ENCODE assay signal across 8 cellular contexts in genomic region chr18:3604626-3605408, GRCh38.
A peak's percentile ranks its signal among the peaks of the same experiment; 100 is the strongest.
DNase-seq lines count a peak whose midpoint lies in the region; ATAC-seq and TF ChIP-seq lines count a peak whose summit lies in the region.

No MANE protein-coding gene starts in this region.

- intact Hi-C loops in adrenal gland (cut with DNase I): no loop called here

- H3K79me2 ChIP-seq in hepatocyte (no peaks in the 10 kb centered on the region), smooth muscle cell (ENCODE audit: low read depth) (peaks cover 16% of the 10 kb centered on the region)

- ATAC-seq in HG02642 (IDR thresholded peaks at IDR 0.05; ENCODE audit: poor library complexity, unreplicated experiment): peak; percentile 86

- TF ChIP-seq POLR2A in NB4 (IDR thresholded peaks at IDR 0.05; ENCODE audit: extremely low read depth, insufficient read length): no peak
- TF ChIP-seq POLR2A in adrenal gland (IDR thresholded peaks at IDR 0.05): peak in 1 of 2 donors; percentile 51

- WGBS in adrenal gland, 4 donors: 1 to 6% (median 4%) methylated on average over 10 of the region's 10 CpGs
- WGBS in hepatocyte (ENCODE audit: low lambda C conversion rate, missing lambda C conversion rate): 6% methylated on average over 10 of the region's 10 CpGs
- WGBS in smooth muscle cell (ENCODE audit: low lambda C conversion rate): under 1% methylated on average over 10 of the region's 10 CpGs

- no peaks in the 10 kb centered on the region for H3K9me2 ChIP-seq in hepatocyte (replicated peaks; ENCODE audit: insufficient read depth)

- peak overlapping the region; percentile 91 for H3K9ac ChIP-seq in smooth muscle cell (ENCODE audit: low read depth)

- peak; percentile 50 for DNase-seq in stimulated activated CD4-positive, alpha-beta T cell treated with anti-CD3 and anti-CD28 coated beads, Interleukin-15, amount 100 ng/mL, for 24 hours
- no peak for DNase-seq in stimulated activated CD4-positive, alpha-beta T cell treated with anti-CD3 and anti-CD28 coated beads, Interleukin-2, amount 100 ng/mL, for 24 hours
- DNase-seq in NB4 (ENCODE audit: low read depth): peak; percentile 94
- peak in 2 of 7 donors; percentile 56 to 57 for DNase-seq in adrenal gland
- DNase-seq in hepatocyte (ENCODE audit: low spot score): peak; percentile 68
- no peak for DNase-seq in smooth muscle cell (lab: John Stamatoyannopoulos, UW; ENCODE audit: unreplicated experiment)
- DNase-seq in NCI-H1092 (lab: John Stamatoyannopoulos, UW): no peak

- H3K36me3 ChIP-seq in adrenal gland (replicated peaks in 1 of 2): no peaks in the 10 kb centered on the region
- H3K36me3 ChIP-seq in hepatocyte (replicated peaks; ENCODE audit: insufficient read depth, low read depth): no peaks in the 10 kb centered on the region
- no peaks in the 10 kb centered on the region for H3K36me3 ChIP-seq in smooth muscle cell (ENCODE audit: low read depth)

- H3K4me3 ChIP-seq in NB4 (ENCODE audit: low read depth, low read length) (peak overlapping the region; percentile 63), adrenal gland (peak overlapping the region in 1 of 4 donors; percentile 58), hepatocyte (peak overlapping the region; percentile 6), smooth muscle cell (peak overlapping the region; percentile 46)

- H2AFZ ChIP-seq in hepatocyte (no peak overlapping the region), smooth muscle cell (ENCODE audit: low read depth) (no peak overlapping the region)

- H3K27me3 ChIP-seq in adrenal gland: no peaks in the 10 kb centered on the region
- H3K27me3 ChIP-seq in hepatocyte: no peaks in the 10 kb centered on the region
- no peaks in the 10 kb centered on the region for H3K27me3 ChIP-seq in smooth muscle cell (ENCODE audit: low read depth)

- peaks cover 28 to 42% of the 10 kb centered on the region in 2 donors for H3K4me1 ChIP-seq in adrenal gland (replicated peaks in 1 of 2)
- peaks cover 28% of the 10 kb centered on the region for H3K4me1 ChIP-seq in hepatocyte (ENCODE audit: insufficient read depth)
- H3K4me1 ChIP-seq in smooth muscle cell (ENCODE audit: low read depth): peaks cover 39% of the 10 kb centered on the region

- H4K20me1 ChIP-seq in hepatocyte (ENCODE audit: insufficient read depth, poor library complexity, severe bottlenecking) (no peaks in the 10 kb centered on the region), smooth muscle cell (ENCODE audit: low read depth) (no peaks in the 10 kb centered on the region)

- peak overlapping the region; percentile 82 to 97 (median 93) for H3K27ac ChIP-seq in adrenal gland
- H3K27ac ChIP-seq in hepatocyte: peak overlapping the region; percentile 95
- peak overlapping the region; percentile 99 for H3K27ac ChIP-seq in smooth muscle cell (ENCODE audit: low read depth)

- H3K9me3 ChIP-seq in adrenal gland (replicated peaks in 1 of 3) (no peaks in the 10 kb centered on the region), hepatocyte (ENCODE audit: low read depth) (no peaks in the 10 kb centered on the region), smooth muscle cell (replicated peaks; ENCODE audit: low read depth) (no peaks in the 10 kb centered on the region)

- peaks cover 41% of the 10 kb centered on the region for H3F3A ChIP-seq in smooth muscle cell (ENCODE audit: low read depth)

- peak overlapping the region; percentile 79 for H3K4me2 ChIP-seq in hepatocyte
- H3K4me2 ChIP-seq in smooth muscle cell: peak overlapping the region; percentile 95

- TF ChIP-seq CTCF in NB4 (IDR thresholded peaks at IDR 0.05; ENCODE audit: low read depth, low read length) (no peak), adrenal gland (IDR thresholded peaks at IDR 0.05) (no peak), hepatocyte (IDR thresholded peaks at IDR 0.05; ENCODE audit: poor library complexity) (no peak), smooth muscle cell (IDR thresholded peaks at IDR 0.05; ENCODE audit: borderline replicate concordance, insufficient read depth, poor library complexity, severe bottlenecking) (no peak)

Comparison
In these comparisons a context has a peak if more than half of its experiments do, and no peak if none do; other contexts are left out.
1. DNase-seq: peak in stimulated activated CD4-positive, alpha-beta T cell treated with anti-CD3 and anti-CD28 coated beads, Interleukin-15, amount 100 ng/mL, for 24 hours (single experiment), NB4 (single experiment) and hepatocyte (single experiment); none in stimulated activated CD4-positive, alpha-beta T cell treated with anti-CD3 and anti-CD28 coated beads, Interleukin-2, amount 100 ng/mL, for 24 hours (0 of 2), smooth muscle cell (single experiment) and NCI-H1092 (single experiment).
2. Peak in every context shown above with its lines, with median percentiles within 50 percentile points of each other: H3K27ac ChIP-seq.